Comparison of ENCODE assay signal across 19 cellular contexts in genomic region chr6:148429423-148429822, GRCh38.
"Had no signal": no experiment of that assay in that cellular context is flagged by ENCODE, and none has a peak within 500 bp of the region (broad histone marks: within the 10 kb centered on the region; RNA-seq: fewer than 3 reads in every experiment).

No MANE protein-coding gene starts in this region.

- H3K27ac Mint-ChIP-seq: mesothelial cell of epicardium; natural killer cell; progenitor cell of endocrine pancreas; stimulated activated effector memory CD8-positive, alpha-beta T cell treated with anti-CD3 and anti-CD28 coated beads, Interleukin-12 subunit alpha, Interleukin-12 subunit beta, amount 100 ng/mL, for 72 hours; stimulated activated naive CD8-positive, alpha-beta T cell treated with anti-CD3 and anti-CD28 coated beads, Interleukin-15, Interleukin-2, amounts not matched to agents 100 ng/mL and 50 ng/mL, for 24 hours; type B pancreatic cell had no signal

- H3K4me3 Mint-ChIP-seq: mesothelial cell of epicardium; naive B cell; natural killer cell; stimulated activated effector memory CD8-positive, alpha-beta T cell treated with anti-CD3 and anti-CD28 coated beads, Interleukin-12 subunit alpha, Interleukin-12 subunit beta, amount 100 ng/mL, for 72 hours; stimulated activated naive CD8-positive, alpha-beta T cell treated with anti-CD3 and anti-CD28 coated beads, Interleukin-15, Interleukin-2, amounts not matched to agents 100 ng/mL and 50 ng/mL, for 24 hours; type B pancreatic cell had no signal

- ATAC-seq: right cardiac atrium; stimulated activated effector memory CD8-positive, alpha-beta T cell treated with anti-CD3 and anti-CD28 coated beads, Interleukin-12 subunit alpha, Interleukin-12 subunit beta, amount 100 ng/mL, for 72 hours had no signal

- H3K9me3 Mint-ChIP-seq: naive B cell; natural killer cell; stimulated activated effector memory CD8-positive, alpha-beta T cell treated with anti-CD3 and anti-CD28 coated beads, Interleukin-12 subunit alpha, Interleukin-12 subunit beta, amount 100 ng/mL, for 72 hours; stimulated activated naive CD8-positive, alpha-beta T cell treated with anti-CD3 and anti-CD28 coated beads, Interleukin-15, Interleukin-2, amounts not matched to agents 100 ng/mL and 50 ng/mL, for 24 hours; type B pancreatic cell had no signal

- H3K4me1 Mint-ChIP-seq: naive B cell; natural killer cell; stimulated activated effector memory CD8-positive, alpha-beta T cell treated with anti-CD3 and anti-CD28 coated beads, Interleukin-12 subunit alpha, Interleukin-12 subunit beta, amount 100 ng/mL, for 72 hours had no signal

- H3K36me3 Mint-ChIP-seq: mesothelial cell of epicardium; naive B cell; natural killer cell; stimulated activated effector memory CD8-positive, alpha-beta T cell treated with anti-CD3 and anti-CD28 coated beads, Interleukin-12 subunit alpha, Interleukin-12 subunit beta, amount 100 ng/mL, for 72 hours had no signal

- DNase-seq: islet precursor cell; left ventricle myocardium inferior; mesendoderm; naive B cell; natural killer cell; ovary; retina; right cardiac atrium; sigmoid colon; small intestine; spleen; stimulated activated CD4-positive, alpha-beta T cell treated with anti-CD3 and anti-CD28 coated beads, Interleukin-4, amount 100 ng/mL, for 24 hours; stimulated activated naive CD4-positive, alpha-beta T cell; uterus had no signal

- H3K27me3 Mint-ChIP-seq: progenitor cell of endocrine pancreas, type B pancreatic cell had no signal
